In genomic region chr19:12346896-12347295, GRCh38 we compare ENCODE assay signal across 14 cellular contexts. TPM values are rescaled to one million over a fixed set of nuclear protein-coding genes. Genes with fewer than 3 reads are reported as not detected.
DNase-seq lines count a peak whose midpoint lies in the region; ATAC-seq and TF ChIP-seq lines count a peak whose summit lies in the region.
"Had no signal": no experiment of that assay in that cellular context is flagged by ENCODE, and none has a peak within 500 bp of the region (broad histone marks: within the 10 kb centered on the region; RNA-seq: fewer than 3 reads in every experiment).

No MANE protein-coding gene starts in this region.

- WGBS in ovary, 3 donors = 71 to 73% (median 71%) methylated on average over 2 of the region's 2 CpGs

- intact Hi-C loops in ovary (cut with DNase I) = no loop called here

- H3K4me1 ChIP-seq in ovary (ENCODE audit: insufficient read depth) = no peaks in the 10 kb centered on the region
- H3K4me1 ChIP-seq: BLaER1 treated with 17β-estradiol and CSF1 and Interleukin-3, amounts not matched to agents 10 nM and 100 nM had no signal

- H3K4me1 Mint-ChIP-seq in WTC11 = no peaks in the 10 kb centered on the region

- no peaks in the 10 kb centered on the region for H3K36me3 ChIP-seq in ovary

- no peak overlapping the region for H3K4me3 ChIP-seq in ovary
- H3K4me3 ChIP-seq: BLaER1 treated with 17β-estradiol and CSF1 and Interleukin-3, amounts not matched to agents 10 nM and 100 nM had no signal

- TF ChIP-seq POLR2A in ovary (IDR thresholded peaks at IDR 0.05) = no peak

- peaks cover 59% of the 10 kb centered on the region for H3K36me3 Mint-ChIP-seq in WTC11

- peaks cover 72% of the 10 kb centered on the region for H3K9me3 Mint-ChIP-seq in WTC11

- CTCF ChIA-PET in WTC11 (lab: Charles Lee) = interaction anchor here (1.0 kb wide), 1 partner anchor 19 kb away, joined by 3 read pairs; the partner anchor contains the start of gene ZNF442

- no peak overlapping the region for H3K27ac Mint-ChIP-seq in WTC11

- no peak overlapping the region for H3K27ac ChIP-seq in ovary
- H3K27ac ChIP-seq: BLaER1 treated with 17β-estradiol and CSF1 and Interleukin-3, amounts not matched to agents 10 nM and 100 nM had no signal

- POLR2A ChIA-PET in WTC11 (lab: Charles Lee) = no interaction called here

- H3K27me3 ChIP-seq in ovary = no peaks in the 10 kb centered on the region
- H3K27me3 ChIP-seq: BLaER1 treated with 17β-estradiol and CSF1 and Interleukin-3, amounts not matched to agents 10 nM and 100 nM had no signal

- peak; percentile 7 for DNase-seq in activated naive CD4-positive, alpha-beta T cell treated with Interleukin-2 at 50 U/mL for 16 hours
- DNase-seq in activated naive CD4-positive, alpha-beta T cell (lab: John Stamatoyannopoulos, UW) = no peak
- DNase-seq in HT-29 (ENCODE audit: low spot score) (peak; percentile 17), WTC11 (ENCODE audit: low spot score) (no peak), ovary (no peak), DMS153 treated with DMSO at 0.1 percent for 48 hours (lab: John Stamatoyannopoulos, UW; ENCODE audit: unreplicated experiment) (no peak)
- peak; percentile 4 for DNase-seq in stimulated activated naive CD4-positive, alpha-beta T cell treated with Interleukin-2 at 50 U/mL for 16 hours (lab: John Stamatoyannopoulos, UW)
- DNase-seq: head of caudate nucleus, NCI-H1092 had no signal

- TF ChIP-seq CTCF in WTC11 (IDR thresholded peaks at IDR 0.05) = no peak
- TF ChIP-seq CTCF in ovary (IDR thresholded peaks at IDR 0.05) = no peak

- peaks cover 0 to 21% of the 10 kb centered on the region in 2 donors for H3K9me3 ChIP-seq in ovary

- ATAC-seq in WTC11 = 0 out of 2 replicates have a peak, but pooled peaks have one; percentile 36
- ATAC-seq in HG02884 (IDR thresholded peaks at IDR 0.05; ENCODE audit: unreplicated experiment) = no peak
- ATAC-seq: Right ventricle myocardium inferior, sciatic nerve had no signal

- peaks cover 11% of the 10 kb centered on the region for H3K27me3 Mint-ChIP-seq in WTC11 (ENCODE audit: low read depth)

- TF ChIP-seq EP300 in ovary (IDR thresholded peaks at IDR 0.05) = no peak

- H3K4me3 Mint-ChIP-seq in WTC11 = no peak overlapping the region

TF ChIP-seq in WTC11, 78 proteins besides CTCF, POLR2A, EP300 and RAD21:
- TF ChIP-seq RELA (CRISPR knock-in tag; IDR thresholded peaks at IDR 0.05; ENCODE audit: borderline replicate concordance) = no peak
- TF ChIP-seq ZBTB21 (CRISPR knock-in tag; IDR thresholded peaks at IDR 0.05; ENCODE audit: borderline replicate concordance) = no peak
- no peak for TF ChIP-seq FOXP1 (CRISPR knock-in tag; IDR thresholded peaks at IDR 0.05; ENCODE audit: borderline replicate concordance)
- TF ChIP-seq USF2 (CRISPR knock-in tag; IDR thresholded peaks at IDR 0.05) = no peak
- no peak for TF ChIP-seq MXD4 (CRISPR knock-in tag; IDR thresholded peaks at IDR 0.05; ENCODE audit: borderline replicate concordance)
- no peak for TF ChIP-seq GRHL2 (CRISPR knock-in tag; IDR thresholded peaks at IDR 0.05; ENCODE audit: insufficient replicate concordance, severe bottlenecking)
- no peak for TF ChIP-seq TEAD1 (CRISPR knock-in tag; IDR thresholded peaks at IDR 0.05)
- no peak for TF ChIP-seq IRF1 (CRISPR knock-in tag; IDR thresholded peaks at IDR 0.05)
TF ChIP-seq in WTC11: peak in this region for 0.

RNA-seq across cellular contexts. Expression of gene ZNF563, which starts 13.5 kb away (rescaled TPM):
- 0.25 and 0.70 TPM in 2 replicates for total RNA-seq in HT-29 (2014; rRNA removed; shearing (Covaris generic))
- total RNA-seq in WTC11 (2021) (4.5 to 5.6 TPM (median 4.5 TPM) in 3 replicates), ovary (1 to 10 TPM; 2.2 to 7.5 (median 5.8) TPM)
- polyA plus RNA-seq in ovary = 1 to 10 TPM; 3.1 to 4.3 TPM
- total RNA-seq: NCI-H460 had no signal

RNA-seq across cellular contexts. Expression of gene ZNF442, which starts 18.6 kb away (rescaled TPM):
- total RNA-seq in HT-29 (2014; rRNA removed; shearing (Covaris generic)) = 0.03 and 0.05 TPM in 2 replicates
- total RNA-seq in WTC11 (2021) (1.9 to 4.0 TPM (median 2.4 TPM) in 3 replicates), ovary (10 to 100 TPM in 3 of 7 donors, 1 to 10 TPM in 4; 2.4 to 18.9 (median 9.4) TPM)
- 1 to 10 TPM; 3.6 to 4.3 TPM for polyA plus RNA-seq in ovary
- total RNA-seq: NCI-H460 had no signal

RNA-seq across cellular contexts. Expression of gene ZNF44, which starts 52.2 kb away (rescaled TPM):
- total RNA-seq in HT-29 (2014; rRNA removed; shearing (Covaris generic)) = 0.94 and 3.0 TPM in 2 replicates
- 4.8 to 7.6 TPM (median 6.4 TPM) in 3 replicates for total RNA-seq in WTC11 (2021)
- total RNA-seq in ovary = 10 to 100 TPM; 10.1 to 33.3 (median 16.6) TPM
- 10 to 100 TPM in 1 of 2 donors, 1 to 10 TPM in 1; 9.0 to 11.1 TPM for polyA plus RNA-seq in ovary

RNA-seq across cellular contexts. Expression of gene ZNF799, which starts 54.2 kb away (rescaled TPM):
- total RNA-seq in HT-29 (2014; rRNA removed; shearing (Covaris generic)) = 2.4 and 5.4 TPM in 2 replicates
- 3.7 to 4.4 TPM (median 4.0 TPM) in 3 replicates for total RNA-seq in WTC11 (2021)
- 1 to 10 TPM; 3.2 to 7.0 (median 5.1) TPM for total RNA-seq in ovary
- 1 to 10 TPM; 4.0 to 5.1 TPM for polyA plus RNA-seq in ovary

Comparison
In these comparisons a context has a peak if more than half of its experiments do, and no peak if none do; other contexts are left out.
1. DNase-seq: peak in activated naive CD4-positive, alpha-beta T cell treated with Interleukin-2 at 50 U/mL for 16 hours (single experiment), HT-29 (single experiment) and stimulated activated naive CD4-positive, alpha-beta T cell treated with Interleukin-2 at 50 U/mL for 16 hours (single experiment); none in activated naive CD4-positive, alpha-beta T cell (0 of 4), WTC11 (single experiment), ovary (0 of 5) and DMS153 treated with DMSO at 0.1 percent for 48 hours (single experiment).